In the genomic region with DNA sequence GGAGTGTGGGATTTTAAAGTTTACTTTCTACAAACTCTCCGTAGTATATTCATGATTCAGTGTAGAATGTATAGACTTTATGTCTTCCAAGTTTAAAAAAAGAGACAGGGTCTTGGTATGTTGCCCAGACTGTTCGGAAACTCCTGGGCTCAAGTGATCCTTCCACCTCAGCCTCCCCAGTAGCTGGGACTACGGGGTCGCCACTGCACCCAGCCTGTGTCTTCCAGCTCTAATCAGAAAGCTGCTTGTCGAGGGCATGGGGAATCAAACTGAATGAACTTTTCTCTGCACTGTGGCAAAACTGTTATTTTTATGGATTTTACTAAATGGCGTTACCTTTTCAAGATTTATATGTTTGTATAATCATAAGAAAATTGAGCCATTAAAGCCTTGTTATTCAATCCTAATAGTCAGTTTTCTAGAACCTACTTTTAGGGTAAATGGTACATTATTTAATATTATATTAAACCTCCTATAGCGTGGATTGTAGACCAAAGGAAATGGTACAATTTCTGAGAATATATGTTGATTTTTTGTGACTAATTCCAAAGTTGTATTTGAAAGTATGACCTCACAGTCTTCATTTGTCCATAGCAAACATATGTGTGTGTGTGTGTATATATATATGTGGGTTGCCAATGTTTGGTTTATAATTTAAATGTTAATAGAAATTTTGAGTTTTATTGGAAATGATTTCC, we compare ENCODE assay signal across 9 cellular contexts. TPM values are rescaled to one million over a fixed set of nuclear protein-coding genes. Genes with fewer than 3 reads are reported as not detected.
DNase-seq lines count a peak whose midpoint lies in the region; ATAC-seq and TF ChIP-seq lines count a peak whose summit lies in the region.
"Had no signal": no experiment of that assay in that cellular context is flagged by ENCODE, and none has a peak within 500 bp of the region (broad histone marks: within the 10 kb centered on the region; RNA-seq: fewer than 3 reads in every experiment).

No MANE protein-coding gene starts in this region.

- TF ChIP-seq POLR2A in adrenal gland (IDR thresholded peaks at IDR 0.05) = no peak
- no peak for TF ChIP-seq POLR2A in right lobe of liver (IDR thresholded peaks at IDR 0.05)

- peak overlapping the region; percentile 96 for H3K4me3 Mint-ChIP-seq in activated naive CD4-positive, alpha-beta T cell treated with anti-CD3 and anti-CD28 coated beads for 36 hours
- H3K4me3 Mint-ChIP-seq in type B pancreatic cell = peak overlapping the region; percentile 95

- CTCF ChIA-PET in activated naive CD4-positive, alpha-beta T cell treated with anti-CD3 and anti-CD28 coated beads for 36 hours (lab: Charles Lee) = interaction anchor here (0.7 to 7.0 kb wide), 15 partner anchors 9 to 356 kb away, joined by 3 to 179 read pairs (median 4); a partner anchor contains a TSS

- H3K36me3 Mint-ChIP-seq in activated naive CD4-positive, alpha-beta T cell treated with anti-CD3 and anti-CD28 coated beads for 36 hours (ENCODE audit: low read depth) = peaks cover 2% of the 10 kb centered on the region
- peaks cover 5% of the 10 kb centered on the region for H3K36me3 Mint-ChIP-seq in type B pancreatic cell

- H3K27ac ChIP-seq in adrenal gland (peak overlapping the region in 3 of 5 donors; percentile 78 to 99 (median 93)), right lobe of liver (peak overlapping the region in 2 of 3 donors; percentile 77 to 86)

- WGBS in adrenal gland, 4 donors = 37 to 44% (median 40%) methylated on average over 7 of the region's 7 CpGs
- WGBS in right lobe of liver (ENCODE audit: insufficient coverage, low coverage, low lambda C conversion rate, missing lambda C conversion rate) = 16% methylated on average over 7 of the region's 7 CpGs

- no peak for DNase-seq in activated naive CD4-positive, alpha-beta T cell treated with anti-CD3 and anti-CD28 coated beads for 36 hours
- DNase-seq in activated naive CD4-positive, alpha-beta T cell treated with Interleukin-2 at 50 U/mL for 16 hours = no peak
- DNase-seq in adrenal gland (peak in 1 of 7 donors; percentile 39), right lobe of liver (no peak), type B pancreatic cell (ENCODE audit: extremely low spot score, unreplicated experiment) (no peak), ureter (ENCODE audit: low spot score) (no peak), cerebellum (ENCODE audit: low spot score) (no peak)
- DNase-seq: T-helper 9 cell had no signal

- peaks cover 0 to 16% of the 10 kb centered on the region in 2 donors for H3K4me1 ChIP-seq in adrenal gland (replicated peaks in 1 of 2)
- H3K4me1 ChIP-seq in right lobe of liver = peaks cover 0 to 15% (median 5%) of the 10 kb centered on the region in 4 donors

- intact Hi-C loops in activated naive CD4-positive, alpha-beta T cell treated with anti-CD3 and anti-CD28 coated beads for 36 hours (cut with micrococcal nuclease) = loop anchor here (1.0 to 5.0 kb wide), 8 partner anchors 8 to 351 kb away; a partner anchor contains a TSS
- intact Hi-C loops in adrenal gland (cut with DNase I) = loop anchor here in 1 of 2 donors (5.0 kb wide), 1 partner anchor 350 kb away; a partner anchor contains a TSS
- intact Hi-C loops in right lobe of liver (cut with DNase I) = no loop called here

- TF ChIP-seq CTCF in adrenal gland (IDR thresholded peaks at IDR 0.05) = no peak
- no peak for TF ChIP-seq CTCF in right lobe of liver (IDR thresholded peaks at IDR 0.05)
- TF ChIP-seq CTCF in type B pancreatic cell (conservative IDR thresholded peaks at IDR 0.05) = no peak

- H3K27ac Mint-ChIP-seq in activated naive CD4-positive, alpha-beta T cell treated with anti-CD3 and anti-CD28 coated beads for 36 hours = peak overlapping the region; percentile 81
- peak overlapping the region; percentile 89 for H3K27ac Mint-ChIP-seq in type B pancreatic cell

- H3K9me3 ChIP-seq in adrenal gland (replicated peaks in 1 of 3) = no peaks in the 10 kb centered on the region
- no peaks in the 10 kb centered on the region for H3K9me3 ChIP-seq in right lobe of liver

- H3K27me3 ChIP-seq in adrenal gland (no peaks in the 10 kb centered on the region), right lobe of liver (no peaks in the 10 kb centered on the region)

- no peaks in the 10 kb centered on the region for H3K27me3 Mint-ChIP-seq in activated naive CD4-positive, alpha-beta T cell treated with anti-CD3 and anti-CD28 coated beads for 36 hours (ENCODE audit: low read depth)
- peaks cover 11% of the 10 kb centered on the region for H3K27me3 Mint-ChIP-seq in type B pancreatic cell

- ATAC-seq in right lobe of liver (no peak), HG03565 (IDR thresholded peaks at IDR 0.05; ENCODE audit: unreplicated experiment) (no peak)

- no peaks in the 10 kb centered on the region for H3K9me3 Mint-ChIP-seq in activated naive CD4-positive, alpha-beta T cell treated with anti-CD3 and anti-CD28 coated beads for 36 hours
- H3K9me3 Mint-ChIP-seq in type B pancreatic cell = no peaks in the 10 kb centered on the region

- H3K36me3 ChIP-seq in adrenal gland (replicated peaks in 1 of 2) (no peaks in the 10 kb centered on the region), right lobe of liver (no peaks in the 10 kb centered on the region)

- peaks cover 24% of the 10 kb centered on the region for H3K4me1 Mint-ChIP-seq in activated naive CD4-positive, alpha-beta T cell treated with anti-CD3 and anti-CD28 coated beads for 36 hours (ENCODE audit: low read depth)
- peaks cover 15% of the 10 kb centered on the region for H3K4me1 Mint-ChIP-seq in type B pancreatic cell (ENCODE audit: unreplicated experiment)

- peak overlapping the region in 3 of 4 donors; percentile 55 to 95 (median 56) for H3K4me3 ChIP-seq in adrenal gland
- peak overlapping the region; percentile 67 to 87 (median 69) for H3K4me3 ChIP-seq in right lobe of liver

RNA-seq across cellular contexts. Expression of a gene that starts 1.1 kb away (rescaled TPM):
- total RNA-seq in activated naive CD4-positive, alpha-beta T cell treated with anti-CD3 and anti-CD28 coated beads for 36 hours = 10 to 100 TPM; 11.0 to 11.8 TPM
- total RNA-seq in adrenal gland (10 to 100 TPM; 16.8 to 31.7 (median 20.9) TPM), right lobe of liver (1 to 10 TPM; 3.0 to 9.9 (median 6.6) TPM), type B pancreatic cell (ENCODE audit: low replicate concordance) (19.1 and 21.4 TPM in 2 replicates), ureter (14.6 TPM), cerebellum (8.3 TPM)
- polyA plus RNA-seq in adrenal gland = 10 to 100 TPM in 1 of 3 donors, 1 to 10 TPM in 2; 6.5 to 10.8 (median 8.9) TPM

RNA-seq across cellular contexts. Expression of a gene that starts 7.4 kb away (rescaled TPM):
- total RNA-seq in activated naive CD4-positive, alpha-beta T cell treated with anti-CD3 and anti-CD28 coated beads for 36 hours = 10 to 100 TPM; 37.0 to 38.6 TPM
- total RNA-seq in adrenal gland = 10 to 100 TPM; 53.8 to 90.5 (median 60.9) TPM
- 10 to 100 TPM; 53.0 to 98.5 (median 74.4) TPM for polyA plus RNA-seq in adrenal gland
- 10 to 100 TPM; 18.9 to 30.7 (median 28.4) TPM for total RNA-seq in right lobe of liver
- 61.3 and 73.0 TPM in 2 replicates for total RNA-seq in type B pancreatic cell (ENCODE audit: low replicate concordance)
- 52.5 TPM for total RNA-seq in ureter
- 61.2 TPM for total RNA-seq in cerebellum

RNA-seq across cellular contexts. Expression of a gene that starts 23.4 kb away (rescaled TPM):
- total RNA-seq in activated naive CD4-positive, alpha-beta T cell treated with anti-CD3 and anti-CD28 coated beads for 36 hours = 10 to 100 TPM in 1 of 2 experiments, 1 to 10 TPM in 1; 8.5 to 10.0 TPM
- 1 to 10 TPM in 1 of 8 donors, under 1 TPM in 3, not detected in 4; 0.42 to 1.0 (median 0.76) TPM for total RNA-seq in adrenal gland
- 1 to 10 TPM in 1 of 3 donors, under 1 TPM in 1, not detected in 1; 0.84 to 1.0 TPM for polyA plus RNA-seq in adrenal gland
- 1 to 10 TPM in 4 of 6 experiments, under 1 TPM in 2; 0.59 to 6.3 (median 2.7) TPM for total RNA-seq in right lobe of liver
- 58.9 and 80.8 TPM in 2 replicates for total RNA-seq in type B pancreatic cell (ENCODE audit: low replicate concordance)
- total RNA-seq in ureter = 2,292 TPM
- 0.27 TPM for total RNA-seq in cerebellum

Comparison
In these comparisons a context has a peak if more than half of its experiments do, and no peak if none do; other contexts are left out.
1. RNA of a gene that starts 23.4 kb away (total RNA-seq): 2,292 TPM in ureter (single experiment); 58.9 to 80.8 TPM in type B pancreatic cell, 8.5 to 10.0 TPM in activated naive CD4-positive, alpha-beta T cell treated with anti-CD3 and anti-CD28 coated beads for 36 hours, 0.59 to 6.3 TPM in right lobe of liver, 0.42 to 1.0 TPM in adrenal gland and 0.27 TPM in cerebellum (single experiment); every median in the first group is over 10 times any median in the second.